28 cellular contexts compared by ENCODE assay signal in genomic region chr9:133235549-133236222, GRCh38. TPM values are rescaled to one million over a fixed set of nuclear protein-coding genes. Genes with fewer than 3 reads are reported as not detected.
"Had no signal": no experiment of that assay in that cellular context is flagged by ENCODE, and none has a peak within 500 bp of the region (broad histone marks: within the 10 kb centered on the region; RNA-seq: fewer than 3 reads in every experiment).

No MANE protein-coding gene starts in this region.

- H3K36me3 ChIP-seq: breast epithelium, left lung, tibial artery had no signal

- H3K27me3 ChIP-seq: breast epithelium had no signal

- ATAC-seq: activated T-cell treated with anti-CD3 and anti-CD28 coated beads, Interleukin-2, amount 50 U/mL, for 4 hours; left lung; naive thymus-derived CD4-positive, alpha-beta T cell had no signal

- H3K9me3 ChIP-seq: breast epithelium, left lung, tibial artery had no signal

- FAIRE-seq: endometrium, urothelium cell line had no signal

- H3K27ac ChIP-seq: left lung, tibial artery had no signal

- H3K4me1 ChIP-seq: breast epithelium had no signal

- H3K36me3 Mint-ChIP-seq: activated naive CD8-positive, alpha-beta T cell treated with anti-CD3 and anti-CD28 coated beads, Interleukin-2, amount 10 ng/mL, durations not matched to agents 7 days and 5 days; naive thymus-derived CD4-positive, alpha-beta T cell had no signal

- H3K4me3 ChIP-seq: breast epithelium, left lung, tibial artery had no signal

- H3K9me3 Mint-ChIP-seq: activated naive CD8-positive, alpha-beta T cell treated with anti-CD3 and anti-CD28 coated beads, Interleukin-2, amount 10 ng/mL, durations not matched to agents 7 days and 5 days; activated T-cell treated with anti-CD3 and anti-CD28 coated beads, Interleukin-2, amount 50 U/mL, for 4 hours; activated T-helper 2 cell treated with anti-CD3 and anti-CD28 coated beads, Interferon-gamma antibody, Interleukin-2, Interleukin-4, amounts not matched to agents 10 μg/mL and 5 μg/mL and 100 μg/mL, durations not matched to agents 14 hours and 24 hours and 36 hours; naive thymus-derived CD4-positive, alpha-beta T cell; neural crest cell; stimulated activated naive CD8-positive, alpha-beta T cell treated with anti-CD3 and anti-CD28 coated beads, Interleukin-15, Interleukin-2, amounts not matched to agents 100 ng/mL and 50 ng/mL, for 24 hours had no signal

- DNase-seq: activated CD8-positive, alpha-beta memory T cell treated with anti-CD3 and anti-CD28 coated beads, Interleukin-2, amount 50 U/mL, for 48 hours; activated naive CD4-positive, alpha-beta T cell treated with Interleukin-2 at 50 U/mL for 16 hours; activated T-cell treated with anti-CD3 and anti-CD28 coated beads, Interleukin-2, amount 50 U/mL, for 4 hours; amniotic stem cell; cerebellar nuclear complex; effector CD4-positive, alpha-beta T cell; erythroblast; foreskin fibroblast; kidney glomerular epithelial cell; naive thymus-derived CD4-positive, alpha-beta T cell; stimulated activated CD4-positive, alpha-beta T cell treated with anti-CD3 and anti-CD28 coated beads, Interleukin-1b, Interleukin-23, amount 100 ng/mL, for 48 hours; substantia nigra; T-helper 9 cell had no signal

- H3K27ac Mint-ChIP-seq: activated naive CD8-positive, alpha-beta T cell treated with anti-CD3 and anti-CD28 coated beads, Interleukin-2, amount 10 ng/mL, durations not matched to agents 7 days and 5 days; activated T-helper 2 cell treated with anti-CD3 and anti-CD28 coated beads, Interferon-gamma antibody, Interleukin-2, Interleukin-4, amounts not matched to agents 10 μg/mL and 5 μg/mL and 100 μg/mL, durations not matched to agents 14 hours and 24 hours and 36 hours; naive thymus-derived CD4-positive, alpha-beta T cell; progenitor cell of endocrine pancreas; stimulated activated naive CD8-positive, alpha-beta T cell treated with anti-CD3 and anti-CD28 coated beads, Interleukin-15, Interleukin-2, amounts not matched to agents 100 ng/mL and 50 ng/mL, for 24 hours had no signal

RNA-seq across cellular contexts. Expression of gene OBP2B, which starts 26.6 kb away (rescaled TPM):
- total RNA-seq: activated naive CD8-positive, alpha-beta T cell treated with anti-CD3 and anti-CD28 coated beads, Interleukin-2, amount 10 ng/mL, durations not matched to agents 7 days and 5 days; activated T-cell treated with anti-CD3 and anti-CD28 coated beads, Interleukin-2, amount 50 U/mL, for 4 hours; activated T-helper 2 cell treated with anti-CD3 and anti-CD28 coated beads, Interferon-gamma antibody, Interleukin-2, Interleukin-4, amounts not matched to agents 10 μg/mL and 5 μg/mL and 100 μg/mL, durations not matched to agents 14 hours and 24 hours and 36 hours; fibroblast of lung; left lung; lung microvascular endothelial cell; naive thymus-derived CD4-positive, alpha-beta T cell; neural crest cell; omental fat pad; progenitor cell of endocrine pancreas; skeletal muscle tissue; T-helper 1 cell treated with Interleukin-12 subunit alpha and Interleukin-12 subunit beta and Interleukin-4 antibody, amounts not matched to agents 30 ng/mL and 1 ng/mL, for 36 hours had no signal
- polyA plus RNA-seq: fibroblast of lung; naive thymus-derived CD4-positive, alpha-beta T cell had no signal

RNA-seq across cellular contexts. Expression of gene ABO, which starts 39.3 kb away (rescaled TPM):
- total RNA-seq: activated naive CD8-positive, alpha-beta T cell treated with anti-CD3 and anti-CD28 coated beads, Interleukin-2, amount 10 ng/mL, durations not matched to agents 7 days and 5 days; fibroblast of lung had no signal
- polyA plus RNA-seq: fibroblast of lung; naive thymus-derived CD4-positive, alpha-beta T cell had no signal
